In genomic region chr3:51386159-51386851, GRCh38 we compare ENCODE assay signal across 8 cellular contexts. TPM values are rescaled to one million over a fixed set of nuclear protein-coding genes. Genes with fewer than 3 reads are reported as not detected.
DNase-seq lines count a peak whose midpoint lies in the region; ATAC-seq, FAIRE-seq and TF ChIP-seq lines count a peak whose summit lies in the region.

No MANE protein-coding gene starts in this region.

- H3K4me1 Mint-ChIP-seq in activated CD8-positive, alpha-beta memory T cell treated with anti-CD3 and anti-CD28 coated beads, Interleukin-2, amount 10 ng/mL, durations not matched to agents 7 days and 5 days: peaks cover 61% of the 10 kb centered on the region
- peaks cover 69% of the 10 kb centered on the region for H3K4me1 Mint-ChIP-seq in stimulated activated naive CD8-positive, alpha-beta T cell treated with anti-CD3 and anti-CD28 coated beads, Interleukin-15, amount 100 ng/mL, for 72 hours

- 23% methylated on average over 8 of the region's 8 CpGs for WGBS in SK-N-SH (ENCODE audit: low lambda C conversion rate)

- peak overlapping the region in 1 of 2 experiments; percentile 65; a peak in 2 of 4 replicates for H3K27ac ChIP-seq in SK-N-SH (ENCODE audit: low read depth in 2 of 2, low read length in 1 of 2)

- peaks cover 36% of the 10 kb centered on the region for H3F3A ChIP-seq in SK-N-SH (replicated peaks; ENCODE audit: insufficient read depth)

- H3K79me2 ChIP-seq in SK-N-SH (ENCODE audit: insufficient read depth): peaks cover 70% of the 10 kb centered on the region

- no peak for FAIRE-seq in H54 (lab: Jason Lieb, UNC)

- H2AFZ ChIP-seq in SK-N-SH (ENCODE audit: low read depth): no peak overlapping the region

- no peak for TF ChIP-seq POLR2A in H54 (IDR thresholded peaks at IDR 0.05; ENCODE audit: low read depth, low read length)

- DNase-seq in SK-N-SH (no peak), H54 (ENCODE audit: insufficient read length, low spot score) (no peak), hippocampal formation (lab: John Stamatoyannopoulos, UW) (no peak)
- no peak for DNase-seq in activated CD8-positive, alpha-beta memory T cell treated with anti-CD3 and anti-CD28 coated beads, Interleukin-2, amount 10 ng/mL, durations not matched to agents 7 days and 5 days
- peak in 1 of 2 donors; percentile 6 for DNase-seq in stimulated activated naive CD8-positive, alpha-beta T cell treated with anti-CD3 and anti-CD28 coated beads, Interleukin-15, amount 100 ng/mL, for 72 hours

- H3K4me3 ChIP-seq in SK-N-SH (ENCODE audit: low read depth in 2 of 2, low read length in 1 of 2) (peak overlapping the region; percentile 84 to 98), iPS-15b (ENCODE audit: low read depth, low read length) (peak overlapping the region; percentile 87)

- H3K4me2 ChIP-seq in SK-N-SH: peak overlapping the region; percentile 91

- H3K9me3 ChIP-seq in SK-N-SH: no peaks in the 10 kb centered on the region
- no peaks in the 10 kb centered on the region for H3K9me3 ChIP-seq in iPS-15b (ENCODE audit: control insufficient read depth, insufficient read depth, low read length)

- H3K36me3 ChIP-seq in SK-N-SH (replicated peaks in 1 of 2; ENCODE audit: control insufficient read depth in 1 of 2, insufficient read depth in 2 of 2, low read length in 1 of 2) (peaks cover 16 to 29% of the 10 kb centered on the region in 2 experiments), iPS-15b (ENCODE audit: control insufficient read depth, insufficient read depth, low read length) (peaks cover 18% of the 10 kb centered on the region)

- H3K9ac ChIP-seq in SK-N-SH (peak overlapping the region; percentile 80), iPS-15b (ENCODE audit: low read depth, low read length) (peak overlapping the region; percentile 74)

- ATAC-seq in SK-N-SH treated with all-trans-retinoic acid at 6 μM for 48 hours (no peak), GM21423 (IDR thresholded peaks at IDR 0.05; ENCODE audit: unreplicated experiment) (no peak)
- no peak for ATAC-seq in activated CD8-positive, alpha-beta memory T cell treated with anti-CD3 and anti-CD28 coated beads, Interleukin-2, amount 10 ng/mL, durations not matched to agents 7 days and 5 days
- no peak for ATAC-seq in stimulated activated naive CD8-positive, alpha-beta T cell treated with anti-CD3 and anti-CD28 coated beads, Interleukin-15, amount 100 ng/mL, for 72 hours

- H3K4me3 Mint-ChIP-seq in activated CD8-positive, alpha-beta memory T cell treated with anti-CD3 and anti-CD28 coated beads, Interleukin-2, amount 10 ng/mL, durations not matched to agents 7 days and 5 days: peak overlapping the region; percentile 99
- peak overlapping the region; percentile 92 to 98 for H3K4me3 Mint-ChIP-seq in stimulated activated naive CD8-positive, alpha-beta T cell treated with anti-CD3 and anti-CD28 coated beads, Interleukin-15, amount 100 ng/mL, for 72 hours

- peaks cover 32% of the 10 kb centered on the region for H3K36me3 Mint-ChIP-seq in activated CD8-positive, alpha-beta memory T cell treated with anti-CD3 and anti-CD28 coated beads, Interleukin-2, amount 10 ng/mL, durations not matched to agents 7 days and 5 days

- no peak for TF ChIP-seq RAD21 in SK-N-SH (IDR thresholded peaks at IDR 0.05; ENCODE audit: low read length)

- POLR2A ChIA-PET in SK-N-SH (lab: Yijun Ruan, JAX): interaction anchor here (0.8 to 2.4 kb wide), 5 partner anchors 11 to 817 kb away, joined by 3 to 12 read pairs (median 8); partner anchors contain the start of genes DCAF1, HEMK1 and MAPKAPK3

- TF ChIP-seq CTCF in SK-N-SH (IDR thresholded peaks at IDR 0.05): no peak

- H3K27ac Mint-ChIP-seq in activated CD8-positive, alpha-beta memory T cell treated with anti-CD3 and anti-CD28 coated beads, Interleukin-2, amount 10 ng/mL, durations not matched to agents 7 days and 5 days: peak overlapping the region; percentile 94
- peak overlapping the region; percentile 99 for H3K27ac Mint-ChIP-seq in stimulated activated naive CD8-positive, alpha-beta T cell treated with anti-CD3 and anti-CD28 coated beads, Interleukin-15, amount 100 ng/mL, for 72 hours

- H4K20me1 ChIP-seq in SK-N-SH (ENCODE audit: insufficient read depth): peaks cover 10% of the 10 kb centered on the region

- no peaks in the 10 kb centered on the region for H3K9me2 ChIP-seq in SK-N-SH

- H3K9me3 Mint-ChIP-seq in activated CD8-positive, alpha-beta memory T cell treated with anti-CD3 and anti-CD28 coated beads, Interleukin-2, amount 10 ng/mL, durations not matched to agents 7 days and 5 days (ENCODE audit: low read depth): no peaks in the 10 kb centered on the region
- H3K9me3 Mint-ChIP-seq in stimulated activated naive CD8-positive, alpha-beta T cell treated with anti-CD3 and anti-CD28 coated beads, Interleukin-15, amount 100 ng/mL, for 72 hours: no peaks in the 10 kb centered on the region

- H3K4me1 ChIP-seq in SK-N-SH (ENCODE audit: control insufficient read depth in 1 of 2, insufficient read depth in 2 of 2, low read depth in 1 of 2, low read length in 1 of 2) (peaks cover 21 to 50% of the 10 kb centered on the region in 2 experiments), iPS-15b (ENCODE audit: control insufficient read depth, insufficient read depth, low read length) (peaks cover 12% of the 10 kb centered on the region)

- H3K27me3 ChIP-seq in SK-N-SH (ENCODE audit: insufficient read depth) (no peaks in the 10 kb centered on the region), iPS-15b (ENCODE audit: control insufficient read depth, insufficient read depth, low read length) (no peaks in the 10 kb centered on the region)

- no peaks in the 10 kb centered on the region for H3K27me3 Mint-ChIP-seq in activated CD8-positive, alpha-beta memory T cell treated with anti-CD3 and anti-CD28 coated beads, Interleukin-2, amount 10 ng/mL, durations not matched to agents 7 days and 5 days
- no peaks in the 10 kb centered on the region for H3K27me3 Mint-ChIP-seq in stimulated activated naive CD8-positive, alpha-beta T cell treated with anti-CD3 and anti-CD28 coated beads, Interleukin-15, amount 100 ng/mL, for 72 hours

- CTCF ChIA-PET in SK-N-SH (lab: Yijun Ruan, JAX): interaction anchor here (1.0 to 2.7 kb wide), 6 partner anchors 11 to 815 kb away, joined by 4 to 27 read pairs (median 4); partner anchors contain the start of gene MAPKAPK3
- CTCF ChIA-PET in activated CD8-positive, alpha-beta memory T cell treated with anti-CD3 and anti-CD28 coated beads, Interleukin-2, amount 10 ng/mL, durations not matched to agents 7 days and 5 days (lab: Charles Lee): interaction anchor here (1.0 to 2.2 kb wide), 5 partner anchors 9 to 770 kb away, joined by 3 to 12 read pairs (median 5); partner anchors contain the start of genes DCAF1 and MAPKAPK3

- no peak for TF ChIP-seq EP300 in SK-N-SH (IDR thresholded peaks at IDR 0.05; ENCODE audit: borderline replicate concordance in 1 of 2, low read depth in 1 of 2, low read length in 1 of 2)

TF ChIP-seq in SK-N-SH, 30 proteins besides CTCF, POLR2A, EP300 and RAD21:
- TF ChIP-seq EZH2phosphoT487 (IDR thresholded peaks at IDR 0.05; ENCODE audit: borderline replicate concordance, low read depth) (no peak), TAF1 (IDR thresholded peaks at IDR 0.05; ENCODE audit: borderline replicate concordance, low read depth, low read length) (no peak), SMC3 (IDR thresholded peaks at IDR 0.05; ENCODE audit: low read depth, low read length) (no peak), CHD2 (IDR thresholded peaks at IDR 0.05; ENCODE audit: low read length, partially characterized antibody) (no peak), MAX (IDR thresholded peaks at IDR 0.05; ENCODE audit: low read depth) (no peak), JUND (IDR thresholded peaks at IDR 0.05) (no peak), MXI1 (IDR thresholded peaks at IDR 0.05; ENCODE audit: low read depth, low read length) (no peak), RCOR1 (IDR thresholded peaks at IDR 0.05; ENCODE audit: low read length) (no peak)
TF ChIP-seq in SK-N-SH: peak in this region for 0.

TF ChIP-seq in SK-N-SH treated with all-trans-retinoic acid at 6 μM for 48 hours, 23 proteins besides CTCF, POLR2A, EP300 and RAD21:
- no peak for TF ChIP-seq TCF4 (CRISPR knock-in tag; IDR thresholded peaks at IDR 0.05; ENCODE audit: borderline replicate concordance)
- TF ChIP-seq SNAI2 (CRISPR knock-in tag; IDR thresholded peaks at IDR 0.05): no peak
- no peak for TF ChIP-seq PPARA (CRISPR knock-in tag; IDR thresholded peaks at IDR 0.05; ENCODE audit: borderline replicate concordance)

RNA-seq across cellular contexts. Expression of gene MANF, which starts 1.2 kb away (rescaled TPM):
- 118 and 121 TPM in 2 replicates for polyA plus RNA-seq in SK-N-SH (2012; rRNA removed)
- polyA plus RNA-seq in SK-N-SH (2012; cell fraction: cytosol; rRNA removed): 151 and 220 TPM in 2 replicates
- polyA plus RNA-seq in SK-N-SH (2012; cell fraction: nucleus; rRNA removed): 27.1 and 39.2 TPM in 2 replicates
- 100 to 1,000 TPM; 140 to 182 TPM for total RNA-seq in activated CD8-positive, alpha-beta memory T cell treated with anti-CD3 and anti-CD28 coated beads, Interleukin-2, amount 10 ng/mL, durations not matched to agents 7 days and 5 days

RNA-seq across cellular contexts. Expression of gene RBM15B, which starts 4.8 kb away (rescaled TPM):
- 11.3 and 17.0 TPM in 2 replicates for polyA plus RNA-seq in SK-N-SH (2012; rRNA removed)
- 12.3 and 17.2 TPM in 2 replicates for polyA plus RNA-seq in SK-N-SH (2012; cell fraction: cytosol; rRNA removed)
- polyA plus RNA-seq in SK-N-SH (2012; cell fraction: nucleus; rRNA removed): 9.4 and 9.8 TPM in 2 replicates
- total RNA-seq in activated CD8-positive, alpha-beta memory T cell treated with anti-CD3 and anti-CD28 coated beads, Interleukin-2, amount 10 ng/mL, durations not matched to agents 7 days and 5 days: 10 to 100 TPM; 28.7 to 36.1 TPM
